In the genomic region with DNA sequence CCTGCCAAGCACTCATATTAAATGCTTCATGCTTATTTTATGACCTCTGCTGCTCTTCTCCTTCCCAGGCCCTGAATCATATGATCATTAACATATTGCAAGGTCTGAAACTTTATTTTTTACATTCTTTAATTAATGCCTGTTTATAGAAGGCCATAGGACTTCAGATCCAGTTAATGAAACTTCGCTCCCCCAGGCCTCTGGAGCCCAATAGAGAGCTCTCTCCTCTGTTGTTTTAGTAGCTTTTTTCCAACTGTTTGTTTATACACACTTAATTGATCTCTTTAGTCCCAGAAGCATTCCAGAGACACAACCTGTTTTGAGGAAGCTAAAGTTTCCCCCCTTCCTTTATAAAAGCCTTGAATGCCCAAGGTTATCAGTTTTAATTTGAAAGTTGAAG, we compare ENCODE assay signal across 19 cellular contexts.
"Had no signal": no experiment of that assay in that cellular context is flagged by ENCODE, and none has a peak within 500 bp of the region (broad histone marks: within the 10 kb centered on the region; RNA-seq: fewer than 3 reads in every experiment).

No MANE protein-coding gene starts in this region.

- H3K4me1 Mint-ChIP-seq: activated CD8-positive, alpha-beta memory T cell treated with anti-CD3 and anti-CD28 coated beads, Interleukin-2, amount 10 ng/mL, durations not matched to agents 7 days and 5 days; activated naive CD8-positive, alpha-beta T cell treated with anti-CD3 and anti-CD28 coated beads, Interleukin-2, amount 50 U/mL, for 24 hours; naive B cell had no signal

- H3K4me3 ChIP-seq: ascending aorta, gastroesophageal sphincter, prostate gland, right lobe of liver, smooth muscle cell, suprapubic skin had no signal

- H3K27me3 ChIP-seq: ascending aorta, gastroesophageal sphincter, right lobe of liver, suprapubic skin had no signal

- H3K27ac Mint-ChIP-seq: activated CD8-positive, alpha-beta memory T cell treated with anti-CD3 and anti-CD28 coated beads, Interleukin-2, amount 10 ng/mL, durations not matched to agents 7 days and 5 days; activated naive CD4-positive, alpha-beta T cell treated with anti-CD3 and anti-CD28 coated beads for 36 hours; activated naive CD8-positive, alpha-beta T cell treated with anti-CD3 and anti-CD28 coated beads, Interleukin-2, amount 50 U/mL, for 24 hours; activated T-helper 2 cell treated with anti-CD3 and anti-CD28 coated beads, Interferon-gamma antibody, Interleukin-2, Interleukin-4, amounts not matched to agents 10 μg/mL and 5 μg/mL and 100 μg/mL, durations not matched to agents 14 hours and 24 hours and 36 hours; dendritic cell treated with granulocyte-macrophage colony-stimulating factor and Interleukin-4, amounts not matched to agents 40 ng/mL and 50 ng/mL, for 4 days; naive B cell; stimulated activated naive CD8-positive, alpha-beta T cell treated with anti-CD3 and anti-CD28 coated beads, Interleukin-15, Interleukin-2, amounts not matched to agents 100 ng/mL and 50 ng/mL, for 24 hours had no signal

- DNase-seq: activated CD4-positive, alpha-beta T cell treated with anti-CD3 and anti-CD28 coated beads for 1 hour; activated CD4-positive, alpha-beta T cell treated with anti-CD3 and anti-CD28 coated beads, Interleukin-2, amount 50 U/mL, for 48 hours; activated CD8-positive, alpha-beta memory T cell treated with anti-CD3 and anti-CD28 coated beads, Interleukin-2, amount 10 ng/mL, durations not matched to agents 7 days and 5 days; activated naive CD4-positive, alpha-beta T cell treated with anti-CD3 and anti-CD28 coated beads for 36 hours; activated naive CD8-positive, alpha-beta T cell treated with anti-CD3 and anti-CD28 coated beads, Interleukin-2, amount 50 U/mL, for 24 hours; activated T-cell treated with anti-CD3 and anti-CD28 coated beads, Interleukin-2, amount 50 U/mL, for 1 hour; left colon; naive B cell; occipital lobe; right lobe of liver; trophoblast cell had no signal

- H3K36me3 ChIP-seq: ascending aorta, gastroesophageal sphincter, prostate gland, right lobe of liver, suprapubic skin had no signal

- H3K4me3 Mint-ChIP-seq: activated CD8-positive, alpha-beta memory T cell treated with anti-CD3 and anti-CD28 coated beads, Interleukin-2, amount 10 ng/mL, durations not matched to agents 7 days and 5 days; activated naive CD4-positive, alpha-beta T cell treated with anti-CD3 and anti-CD28 coated beads for 36 hours; activated naive CD8-positive, alpha-beta T cell treated with anti-CD3 and anti-CD28 coated beads, Interleukin-2, amount 50 U/mL, for 24 hours; dendritic cell treated with granulocyte-macrophage colony-stimulating factor and Interleukin-4, amounts not matched to agents 40 ng/mL and 50 ng/mL, for 4 days; naive B cell; stimulated activated naive CD8-positive, alpha-beta T cell treated with anti-CD3 and anti-CD28 coated beads, Interleukin-15, Interleukin-2, amounts not matched to agents 100 ng/mL and 50 ng/mL, for 24 hours had no signal

- H3K4me1 ChIP-seq: ascending aorta, gastroesophageal sphincter, prostate gland, right lobe of liver, suprapubic skin had no signal

- H3K9me3 Mint-ChIP-seq: activated naive CD4-positive, alpha-beta T cell treated with anti-CD3 and anti-CD28 coated beads for 36 hours; activated naive CD8-positive, alpha-beta T cell treated with anti-CD3 and anti-CD28 coated beads, Interleukin-2, amount 50 U/mL, for 24 hours; activated T-helper 2 cell treated with anti-CD3 and anti-CD28 coated beads, Interferon-gamma antibody, Interleukin-2, Interleukin-4, amounts not matched to agents 10 μg/mL and 5 μg/mL and 100 μg/mL, durations not matched to agents 14 hours and 24 hours and 36 hours; dendritic cell treated with granulocyte-macrophage colony-stimulating factor and Interleukin-4, amounts not matched to agents 40 ng/mL and 50 ng/mL, for 4 days; naive B cell; stimulated activated naive CD8-positive, alpha-beta T cell treated with anti-CD3 and anti-CD28 coated beads, Interleukin-15, Interleukin-2, amounts not matched to agents 100 ng/mL and 50 ng/mL, for 24 hours had no signal

- H3K9me3 ChIP-seq: ascending aorta, gastroesophageal sphincter, prostate gland, right lobe of liver, suprapubic skin had no signal

- H3K27ac ChIP-seq: ascending aorta, gastroesophageal sphincter, prostate gland, right lobe of liver, suprapubic skin had no signal

- H3K36me3 Mint-ChIP-seq: activated CD8-positive, alpha-beta memory T cell treated with anti-CD3 and anti-CD28 coated beads, Interleukin-2, amount 10 ng/mL, durations not matched to agents 7 days and 5 days; naive B cell had no signal

- H3K27me3 Mint-ChIP-seq: activated CD8-positive, alpha-beta memory T cell treated with anti-CD3 and anti-CD28 coated beads, Interleukin-2, amount 10 ng/mL, durations not matched to agents 7 days and 5 days; activated naive CD8-positive, alpha-beta T cell treated with anti-CD3 and anti-CD28 coated beads, Interleukin-2, amount 50 U/mL, for 24 hours; dendritic cell treated with granulocyte-macrophage colony-stimulating factor and Interleukin-4, amounts not matched to agents 40 ng/mL and 50 ng/mL, for 4 days; naive B cell; stimulated activated naive CD8-positive, alpha-beta T cell treated with anti-CD3 and anti-CD28 coated beads, Interleukin-15, Interleukin-2, amounts not matched to agents 100 ng/mL and 50 ng/mL, for 24 hours had no signal
